Comparison of ENCODE assay signal across 18 cellular contexts in the genomic region with DNA sequence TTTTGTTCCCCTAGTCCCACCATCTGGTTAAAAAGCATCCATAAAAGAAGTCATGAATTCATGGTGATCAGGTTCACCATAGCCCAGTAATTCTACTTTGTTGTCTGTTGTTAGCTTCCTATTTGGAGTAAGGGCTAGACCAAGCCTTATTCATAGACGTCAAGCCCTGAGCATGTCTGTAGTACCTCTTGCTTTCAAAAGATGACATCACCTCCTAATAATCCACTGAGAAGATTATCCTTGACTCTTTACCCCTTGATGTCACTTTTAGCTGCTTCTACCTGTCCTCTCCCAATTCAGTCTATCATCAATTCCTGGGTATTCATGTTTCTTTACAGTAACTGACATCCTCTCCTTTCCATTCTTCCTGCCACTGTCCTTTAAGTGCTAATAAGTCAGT.
DNase-seq lines count a peak whose midpoint lies in the region; TF ChIP-seq lines count a peak whose summit lies in the region.
"Had no signal": no experiment of that assay in that cellular context is flagged by ENCODE, and none has a peak within 500 bp of the region (broad histone marks: within the 10 kb centered on the region; RNA-seq: fewer than 3 reads in every experiment).

No MANE protein-coding gene starts in this region.

- CTCF ChIA-PET in A673 (lab: Charles Lee), result no interaction called here

- H4K8ac ChIP-seq in mesendoderm (ENCODE audit: low read depth, low read length), result no peak overlapping the region

- WGBS in mesendoderm (ENCODE audit: extremely low coverage, insufficient coverage, low lambda C conversion rate), result no CpG with 5 or more reads among the region's 1 CpG

- H3K9ac ChIP-seq in Karpas-422 (ENCODE audit: low read length) (no peak overlapping the region), mesendoderm (ENCODE audit: low read length) (no peak overlapping the region)
- H3K9ac ChIP-seq: BLaER1 had no signal

- no peak overlapping the region for H4K5ac ChIP-seq in mesendoderm (ENCODE audit: low read length)

- H3K9me2 ChIP-seq in Karpas-422 (replicated peaks; ENCODE audit: insufficient read depth, low read length), result no peaks in the 10 kb centered on the region

- no peak for DNase-seq in A673 (ENCODE audit: low spot score)
- no peak for DNase-seq in Karpas-422
- DNase-seq in epithelial cell of prostate (ENCODE audit: low read depth, low spot score), result no peak
- peak; percentile 43 for DNase-seq in mesendoderm
- no peak for DNase-seq in activated CD8-positive, alpha-beta memory T cell treated with anti-CD3 and anti-CD28 coated beads, Interleukin-2, amount 50 U/mL, for 4 hours
- DNase-seq in NCI-H2081 treated with DMSO at 0.1 percent for 48 hours (lab: John Stamatoyannopoulos, UW), result no peak
- DNase-seq in stimulated activated CD4-positive, alpha-beta T cell treated with anti-CD3 and anti-CD28 coated beads, Interleukin-1b, Interleukin-23, amount 100 ng/mL, for 48 hours, result no peak
- DNase-seq: ACHN; CD4-positive, alpha-beta T cell; COR-L47; DND-41; H7; IMR-90; NCI-H1417; NCI-H187; NCI-H2107 had no signal

- H3K4me3 ChIP-seq in A673 (ENCODE audit: low read depth, low read length, poor library complexity, severe bottlenecking) (no peak overlapping the region), Karpas-422 (ENCODE audit: low read length) (no peak overlapping the region), mesendoderm (ENCODE audit: low read length) (no peak overlapping the region)
- H3K4me3 ChIP-seq: BLaER1, GM12878 had no signal

- H3K9me3 ChIP-seq in A673 (ENCODE audit: low read depth, low read length, poor library complexity, severe bottlenecking) (no peaks in the 10 kb centered on the region), Karpas-422 (ENCODE audit: low read length) (no peaks in the 10 kb centered on the region)
- H3K9me3 ChIP-seq: BLaER1 had no signal

- H3K27ac ChIP-seq in A673 (ENCODE audit: low read depth, low read length, poor library complexity, severe bottlenecking) (peak overlapping the region; percentile 62), Karpas-422 (ENCODE audit: low read length) (peak overlapping the region; percentile 62; the same call in 1 of the 2 replicates), epithelial cell of prostate (peak overlapping the region; percentile 86), mesendoderm (ENCODE audit: low read depth, low read length) (no peak overlapping the region)
- H3K27ac ChIP-seq: BLaER1 had no signal

- no peak overlapping the region for H3K4ac ChIP-seq in mesendoderm (ENCODE audit: low read depth, low read length)

- intact Hi-C loops in A673 (cut with micrococcal nuclease; ENCODE audit: unreplicated experiment), result no loop called here

- no peak for TF ChIP-seq CTCF in A673 (conservative IDR thresholded peaks at IDR 0.05; ENCODE audit: low read depth, low read length)

- no peak overlapping the region for H2BK15ac ChIP-seq in mesendoderm (replicated peaks; ENCODE audit: low read depth)

- H2AK5ac ChIP-seq in mesendoderm (ENCODE audit: low read length), result no peak overlapping the region

- no peak overlapping the region for H2AFZ ChIP-seq in Karpas-422 (ENCODE audit: low read length)

- no peaks in the 10 kb centered on the region for H3K79me1 ChIP-seq in mesendoderm (ENCODE audit: low read length)

- no peak overlapping the region for H3K56ac ChIP-seq in mesendoderm (ENCODE audit: low read length)

- peaks cover 100% of the 10 kb centered on the region for H3K79me2 ChIP-seq in Karpas-422 (ENCODE audit: low read length)
- no peaks in the 10 kb centered on the region for H3K79me2 ChIP-seq in mesendoderm (ENCODE audit: control insufficient read depth, insufficient read depth, low read length)

- no peaks in the 10 kb centered on the region for H4K20me1 ChIP-seq in Karpas-422 (ENCODE audit: insufficient read depth, low read depth, low read length)
- H4K20me1 ChIP-seq: BLaER1 had no signal

- H2BK120ac ChIP-seq in mesendoderm (ENCODE audit: low read depth, low read length), result no peak overlapping the region

- H2BK5ac ChIP-seq in mesendoderm (ENCODE audit: low read length), result no peak overlapping the region

- no peak overlapping the region for H3K18ac ChIP-seq in mesendoderm (ENCODE audit: low read length)

- POLR2A ChIA-PET in A673 (lab: Charles Lee; ENCODE audit: low non-redundant PET), result no interaction called here

- no peak overlapping the region for H3K23ac ChIP-seq in mesendoderm (ENCODE audit: low read length)

- H3K36me3 ChIP-seq in A673 (ENCODE audit: insufficient read depth, low read length, poor library complexity, severe bottlenecking) (no peaks in the 10 kb centered on the region), Karpas-422 (ENCODE audit: insufficient read depth, low read length) (peaks cover 66% of the 10 kb centered on the region), mesendoderm (ENCODE audit: control insufficient read depth, insufficient read depth, low read length) (no peaks in the 10 kb centered on the region)
- H3K36me3 ChIP-seq: BLaER1 had no signal

- peaks cover 23% of the 10 kb centered on the region for H3K4me1 ChIP-seq in A673 (ENCODE audit: insufficient read depth, low read length, poor library complexity, severe bottlenecking)
- H3K4me1 ChIP-seq in Karpas-422 (ENCODE audit: low read length), result peaks cover 68% of the 10 kb centered on the region
- H3K4me1 ChIP-seq in mesendoderm (ENCODE audit: control insufficient read depth, low read depth, low read length), result no peaks in the 10 kb centered on the region
- H3K4me1 ChIP-seq: BLaER1 had no signal

- no TSS peak for BruUV-seq in A673 (replicated peaks; lab: Mats Ljungman, UMichigan)

- H3K4me2 ChIP-seq in Karpas-422 (ENCODE audit: low read depth, low read length, poor library complexity, severe bottlenecking) (no peak overlapping the region), mesendoderm (ENCODE audit: low read length) (no peak overlapping the region)
- H3K4me2 ChIP-seq: BLaER1 had no signal

- H3K27me3 ChIP-seq in A673 (replicated peaks; ENCODE audit: insufficient read depth, low read depth, low read length, poor library complexity) (no peaks in the 10 kb centered on the region), Karpas-422 (ENCODE audit: low read length) (no peaks in the 10 kb centered on the region), mesendoderm (ENCODE audit: insufficient read depth, low read length, poor library complexity) (no peaks in the 10 kb centered on the region)
- H3K27me3 ChIP-seq: BLaER1 had no signal
